In genomic region chr7:100582650-100583049, GRCh38 we compare ENCODE assay signal across 13 cellular contexts. TPM values are rescaled to one million over a fixed set of nuclear protein-coding genes. Genes with fewer than 3 reads are reported as not detected.
A peak's percentile ranks its signal among the peaks of the same experiment; 100 is the strongest.
DNase-seq lines count a peak whose midpoint lies in the region; ATAC-seq, FAIRE-seq and TF ChIP-seq lines count a peak whose summit lies in the region.
"Had no signal": no experiment of that assay in that cellular context is flagged by ENCODE, and none has a peak within 500 bp of the region (broad histone marks: within the 10 kb centered on the region; RNA-seq: fewer than 3 reads in every experiment).

No MANE protein-coding gene starts in this region.

- SMC1A ChIA-PET in GM12878 (lab: Charles Lee; ENCODE audit: uncharacterized antibody, unreplicated experiment) = interaction anchor here (1.0 to 4.6 kb wide), 3 partner anchors 17 to 108 kb away, joined by 3 to 19 read pairs (median 4); no protein-coding TSS in a partner anchor

- H3K4me3 ChIP-seq in left ventricle myocardium inferior = peak overlapping the region; percentile 100
- peak overlapping the region; percentile 83; the same call in 1 of the 2 replicates for H3K4me3 ChIP-seq in GM12878
- no peak overlapping the region for H3K4me3 ChIP-seq in mucosa of stomach (ENCODE audit: low read length)
- peak overlapping the region in 2 of 4 donors; percentile 85 to 87 for H3K4me3 ChIP-seq in upper lobe of left lung

- TF ChIP-seq CTCF in left ventricle myocardium inferior (IDR thresholded peaks at IDR 0.05; ENCODE audit: borderline replicate concordance) = no peak
- no peak for TF ChIP-seq CTCF in GM12878 (IDR thresholded peaks at IDR 0.05 in 2 of 3, conservative IDR thresholded peaks at IDR 0.05 in 1 of 3; ENCODE audit: control insufficient read depth in 2 of 3, extremely low read depth in 1 of 3, insufficient read depth in 1 of 3, low read depth in 3 of 3, low read length in 3 of 3)
- no peak for TF ChIP-seq CTCF in upper lobe of left lung (IDR thresholded peaks at IDR 0.05)

- peak overlapping the region; percentile 98 for H3K4me2 ChIP-seq in GM12878 (ENCODE audit: control insufficient read depth, insufficient read depth)

- no peak for TF ChIP-seq POLR2A in GM12878 (IDR thresholded peaks at IDR 0.05; ENCODE audit: low read depth, low read length)
- TF ChIP-seq POLR2A in upper lobe of left lung (IDR thresholded peaks at IDR 0.05) = no peak

- H2AFZ ChIP-seq in GM12878 (ENCODE audit: control insufficient read depth, low read depth, low read length) = no peak overlapping the region

- FAIRE-seq in GM12878 (lab: Jason Lieb, UNC) = no peak

- H3K79me2 ChIP-seq in GM12878 (ENCODE audit: control insufficient read depth, insufficient read depth, low read length) = peaks cover 32% of the 10 kb centered on the region

- H3K9me3 ChIP-seq in left ventricle myocardium inferior (replicated peaks) (no peaks in the 10 kb centered on the region), GM12878 (replicated peaks; ENCODE audit: control insufficient read depth, insufficient read depth, low read length) (no peaks in the 10 kb centered on the region), mucosa of stomach (ENCODE audit: control insufficient read depth, low read length) (no peaks in the 10 kb centered on the region), upper lobe of left lung (no peaks in the 10 kb centered on the region)

- H3K27ac ChIP-seq in left ventricle myocardium inferior (replicated peaks) (peak overlapping the region; percentile 98), GM12878 (ENCODE audit: control insufficient read depth, insufficient read depth) (peak overlapping the region; percentile 90; the same call in 1 of the 2 replicates), upper lobe of left lung (peak overlapping the region; percentile 96 to 100 (median 98))

- H3K27me3 ChIP-seq in left ventricle myocardium inferior (ENCODE audit: low read depth) (no peaks in the 10 kb centered on the region), GM12878 (replicated peaks in 1 of 2; ENCODE audit: control insufficient read depth in 2 of 2, insufficient read depth in 2 of 2, low read length in 1 of 2) (no peaks in the 10 kb centered on the region), mucosa of stomach (ENCODE audit: control insufficient read depth, insufficient read depth, low read length) (no peaks in the 10 kb centered on the region), upper lobe of left lung (no peaks in the 10 kb centered on the region)

- ATAC-seq in Right ventricle myocardium superior (ENCODE audit: poor library complexity) = no peak
- no peak for ATAC-seq in GM12878
- no peak for ATAC-seq in upper lobe of left lung (ENCODE audit: low FRiP score in 2 of 2)
- no peak for ATAC-seq in HG03432 (IDR thresholded peaks at IDR 0.05; ENCODE audit: unreplicated experiment)
- ATAC-seq: left lobe of liver had no signal

- in situ Hi-C loops in GM12878 (cut with MboI) = no loop called here

- no peak for TF ChIP-seq EP300 in GM12878 (IDR thresholded peaks at IDR 0.05; ENCODE audit: borderline replicate concordance in 1 of 2, control insufficient read depth in 1 of 2, low read depth in 2 of 2, low read length in 2 of 2)
- TF ChIP-seq EP300 in upper lobe of left lung (IDR thresholded peaks at IDR 0.05) = no peak

- POLR2A ChIA-PET in GM12878 (lab: Charles Lee) = interaction anchor here (2.0 to 4.3 kb wide), 2 partner anchors 19 to 35 kb away, joined by 5 to 47 read pairs; no protein-coding TSS in a partner anchor

- WGBS in GM12878 (ENCODE audit: insufficient coverage, insufficient replicate concordance, low lambda C conversion rate, missing lambda C conversion rate) = 90% methylated on average over 10 of the region's 11 CpGs
- 54 to 55% methylated on average over 11 of the region's 11 CpGs for WGBS in upper lobe of left lung, 2 donors

- DNase-seq in left ventricle myocardium inferior = no peak
- no peak for DNase-seq in Right ventricle myocardium superior
- DNase-seq in GM12878 (ENCODE audit: low read depth, low spot score) = no peak
- no peak for DNase-seq in upper lobe of left lung
- no peak for DNase-seq in NCI-H524 treated with DMSO at 0.1 percent for 48 hours (lab: John Stamatoyannopoulos, UW)
- DNase-seq in dermis blood vessel endothelial cell = no peak
- DNase-seq: activated CD8-positive, alpha-beta memory T cell treated with anti-CD3 and anti-CD28 coated beads for 24 hours; COR-L47; NCI-H1694 treated with DMSO at 0.1 percent for 48 hours; RPMI8226 had no signal

- no TSS peak for BruUV-seq in GM12878 (replicated peaks; lab: Mats Ljungman, UMichigan)

- H3K36me3 ChIP-seq in left ventricle myocardium inferior = peaks cover 46% of the 10 kb centered on the region
- peaks cover 10 to 11% of the 10 kb centered on the region in 2 experiments for H3K36me3 ChIP-seq in GM12878 (ENCODE audit: control insufficient read depth in 2 of 2, insufficient read depth in 2 of 2, low read length in 1 of 2)
- H3K36me3 ChIP-seq in mucosa of stomach (ENCODE audit: control insufficient read depth, insufficient read depth, low read length) = peaks cover 36% of the 10 kb centered on the region
- peaks cover 28 to 49% (median 45%) of the 10 kb centered on the region in 4 donors for H3K36me3 ChIP-seq in upper lobe of left lung

- TF ChIP-seq RAD21 in GM12878 (IDR thresholded peaks at IDR 0.05; ENCODE audit: insufficient read depth, low read depth, low read length) = no peak

- H3K9ac ChIP-seq in GM12878 (ENCODE audit: control insufficient read depth, insufficient read depth, low read length) (peak overlapping the region; percentile 85; the same call in 1 of the 2 replicates), mucosa of stomach (ENCODE audit: low read length) (peak overlapping the region; percentile 49)

- intact Hi-C loops in left ventricle myocardium inferior (cut with micrococcal nuclease) (loop anchor here (10.0 kb wide), 1 partner anchor 112 kb away; the partner anchor contains the start of gene GIGYF1), Right ventricle myocardium superior (cut with DNase I) (no loop called here), GM12878 (cut with micrococcal nuclease; ENCODE audit: unreplicated experiment) (no loop called here)

- no peaks in the 10 kb centered on the region for H4K20me1 ChIP-seq in GM12878 (ENCODE audit: control insufficient read depth, insufficient read depth)

- peaks cover 55% of the 10 kb centered on the region for H3K4me1 ChIP-seq in left ventricle myocardium inferior
- H3K4me1 ChIP-seq in GM12878 (ENCODE audit: control insufficient read depth, insufficient read depth, low read length) = peaks cover 24% of the 10 kb centered on the region
- peaks cover 39% of the 10 kb centered on the region for H3K4me1 ChIP-seq in mucosa of stomach (ENCODE audit: control insufficient read depth, insufficient read depth, low read length)
- H3K4me1 ChIP-seq in upper lobe of left lung = peaks cover 34 to 59% (median 45%) of the 10 kb centered on the region in 4 donors

- RAD21 ChIA-PET in GM12878 (lab: Charles Lee; ENCODE audit: unreplicated experiment) = interaction anchor here (1.1 to 4.2 kb wide), 3 partner anchors 18 to 113 kb away, joined by 3 to 21 read pairs (median 15); no protein-coding TSS in a partner anchor

- CTCF ChIA-PET in GM12878 (lab: Yijun Ruan, JAX) = interaction anchor here (2.9 to 11.6 kb wide), 3 partner anchors 19 to 123 kb away, joined by 14 to 190 read pairs (median 41); partner anchors contain the start of genes GIGYF1 and POP7

RNA-seq across cellular contexts. Expression of gene LRCH4, which starts 3.3 kb away (rescaled TPM):
- total RNA-seq in left ventricle myocardium inferior (26.6 TPM), Right ventricle myocardium superior (22.8 TPM), GM12878 (2014; rRNA removed) (38.1 and 41.9 TPM in 2 replicates), GM12878 (2014; rRNA removed; fragmentation: Illumina TruSeq; extraction: Trizol) (10.9 and 11.9 TPM in 2 replicates), GM12878 (2021) (82.6 and 96.7 TPM in 2 replicates), upper lobe of left lung (100 to 1,000 TPM in 5 of 6 donors, 10 to 100 TPM in 1; 88.5 to 493 (median 121) TPM), dermis blood vessel endothelial cell (12.1 and 20.3 TPM in 2 replicates)
- total RNA-seq in GM12878 (2013; cell fraction: nucleolus; rRNA removed) = 63.4 and 80.4 TPM in 2 replicates
- polyA plus RNA-seq in GM12878 (2011; ENCODE audit: low read depth) = 11.7 TPM
- polyA plus RNA-seq in GM12878 (2011; rRNA removed) (7.6 and 15.4 TPM in 2 replicates), GM12878 (2014; fragmentation: Illumina TruSeq; extraction: Trizol) (2.7 and 10.8 TPM in 2 replicates), GM12878 (2014; fragmentation: Nextera tagmentation; extraction: Ambion mirVana) (1 to 10 TPM in 1 of 2 experiments, under 1 TPM in 1; 0.58 to 1.7 TPM), GM12878 (2014; rRNA removed) (68.0 and 84.2 TPM in 2 replicates), GM12878 (2016; fragmentation: Nextera tagmentation; extraction: Ambion mirVana) (10 to 100 TPM; 41.4 to 64.0 TPM)
- polyA plus RNA-seq in GM12878 (2011; cell fraction: cytosol; rRNA removed) = 17.3 and 25.9 TPM in 2 replicates
- polyA plus RNA-seq in GM12878 (2011; cell fraction: nucleus; rRNA removed) = 141 and 178 TPM in 2 replicates
- polyA plus RNA-seq in GM12878 (2012) = 29.9 and 33.1 TPM in 2 replicates
- polyA minus RNA-seq in GM12878 (2011; rRNA and poly(A)+ RNA removed) = 9.2 and 21.5 TPM in 2 replicates
- 10.2 and 24.1 TPM in 2 replicates for polyA minus RNA-seq in GM12878 (2011; cell fraction: cytosol; rRNA and poly(A)+ RNA removed)
- polyA minus RNA-seq in GM12878 (2011; cell fraction: nucleus; rRNA and poly(A)+ RNA removed) = 31.4 and 55.1 TPM in 2 replicates

RNA-seq across cellular contexts. Expression of gene FBXO24, which starts 3.5 kb away (rescaled TPM):
- 0.25 TPM for total RNA-seq in left ventricle myocardium inferior
- total RNA-seq in Right ventricle myocardium superior = 0.35 TPM
- 1.7 and 2.4 TPM in 2 replicates for total RNA-seq in GM12878 (2013; cell fraction: nucleolus; rRNA removed)
- total RNA-seq in GM12878 (2014; rRNA removed) = 0.11 and 0.16 TPM in 2 replicates
- total RNA-seq in GM12878 (2014; rRNA removed; fragmentation: Illumina TruSeq; extraction: Trizol) = 0.23 and 0.31 TPM in 2 replicates
- not detected in 2 replicates for total RNA-seq in GM12878 (2021)
- not detected for polyA plus RNA-seq in GM12878 (2011; ENCODE audit: low read depth)
- polyA plus RNA-seq in GM12878 (2011; rRNA removed) = 0.78 and 0.96 TPM in 2 replicates
- polyA plus RNA-seq in GM12878 (2011; cell fraction: cytosol; rRNA removed) = 0.74 and 0.88 TPM in 2 replicates
- 2.2 and 2.8 TPM in 2 replicates for polyA plus RNA-seq in GM12878 (2011; cell fraction: nucleus; rRNA removed)
- polyA plus RNA-seq in GM12878 (2012) = 0.09 and 0.48 TPM in 2 replicates
- 0.24 TPM in 1 of 2 replicates, not detected in the other for polyA plus RNA-seq in GM12878 (2014; fragmentation: Illumina TruSeq; extraction: Trizol)
- polyA plus RNA-seq in GM12878 (2014; fragmentation: Nextera tagmentation; extraction: Ambion mirVana) = not detected
- polyA plus RNA-seq in GM12878 (2014; rRNA removed) = 0.30 and 0.60 TPM in 2 replicates
- under 1 TPM in 1 of 2 experiments, not detected in 1; 0.19 TPM for polyA plus RNA-seq in GM12878 (2016; fragmentation: Nextera tagmentation; extraction: Ambion mirVana)
- polyA minus RNA-seq in GM12878 (2011; rRNA and poly(A)+ RNA removed) = 1.2 and 2.0 TPM in 2 replicates
- polyA minus RNA-seq in GM12878 (2011; cell fraction: cytosol; rRNA and poly(A)+ RNA removed) = not detected in 2 replicates
- 0.73 and 1.2 TPM in 2 replicates for polyA minus RNA-seq in GM12878 (2011; cell fraction: nucleus; rRNA and poly(A)+ RNA removed)
- total RNA-seq in upper lobe of left lung = 1 to 10 TPM in 1 of 6 donors, under 1 TPM in 2, not detected in 3; 0.63 to 4.2 (median 0.77) TPM
- total RNA-seq in dermis blood vessel endothelial cell = 0.60 TPM in 1 of 2 replicates, not detected in the other

RNA-seq across cellular contexts. Expression of gene SAP25, which starts 8.9 kb away (rescaled TPM):
- total RNA-seq in left ventricle myocardium inferior = 1.1 TPM
- 0.54 TPM for total RNA-seq in Right ventricle myocardium superior
- 2.1 TPM in 1 of 2 replicates, not detected in the other for total RNA-seq in GM12878 (2013; cell fraction: nucleolus; rRNA removed)
- 1.8 and 1.9 TPM in 2 replicates for total RNA-seq in GM12878 (2014; rRNA removed)
- 0.18 and 0.83 TPM in 2 replicates for total RNA-seq in GM12878 (2014; rRNA removed; fragmentation: Illumina TruSeq; extraction: Trizol)
- total RNA-seq in GM12878 (2021) = 7.0 and 8.3 TPM in 2 replicates
- polyA plus RNA-seq in GM12878 (2011; ENCODE audit: low read depth) = 4.0 TPM
- 0.19 and 0.60 TPM in 2 replicates for polyA plus RNA-seq in GM12878 (2011; rRNA removed)
- 0.81 and 1.7 TPM in 2 replicates for polyA plus RNA-seq in GM12878 (2011; cell fraction: cytosol; rRNA removed)
- polyA plus RNA-seq in GM12878 (2011; cell fraction: nucleus; rRNA removed) = 21.7 and 26.8 TPM in 2 replicates
- 5.1 and 6.3 TPM in 2 replicates for polyA plus RNA-seq in GM12878 (2012)
- polyA plus RNA-seq in GM12878 (2014; fragmentation: Illumina TruSeq; extraction: Trizol) = 0.15 TPM in 1 of 2 replicates, not detected in the other
- 1 to 10 TPM in 1 of 2 experiments, under 1 TPM in 1; 0.14 to 1.1 TPM for polyA plus RNA-seq in GM12878 (2014; fragmentation: Nextera tagmentation; extraction: Ambion mirVana)
- 8.6 and 12.5 TPM in 2 replicates for polyA plus RNA-seq in GM12878 (2014; rRNA removed)
- 1 to 10 TPM; 1.1 to 2.8 TPM for polyA plus RNA-seq in GM12878 (2016; fragmentation: Nextera tagmentation; extraction: Ambion mirVana)
- polyA minus RNA-seq in GM12878 (2011; rRNA and poly(A)+ RNA removed) = not detected in 2 replicates
- not detected in 2 replicates for polyA minus RNA-seq in GM12878 (2011; cell fraction: cytosol; rRNA and poly(A)+ RNA removed)
- 1.5 and 3.0 TPM in 2 replicates for polyA minus RNA-seq in GM12878 (2011; cell fraction: nucleus; rRNA and poly(A)+ RNA removed)
- 10 to 100 TPM in 3 of 6 donors, 1 to 10 TPM in 3; 1.2 to 18.9 (median 12.7) TPM for total RNA-seq in upper lobe of left lung
- not detected in 2 replicates for total RNA-seq in dermis blood vessel endothelial cell

RNA-seq across cellular contexts. Expression of gene PCOLCE, which starts 19.5 kb away (rescaled TPM):
- 40.8 TPM for total RNA-seq in left ventricle myocardium inferior
- total RNA-seq in Right ventricle myocardium superior = 42.2 TPM
- 1.6 TPM in 1 of 2 replicates, not detected in the other for total RNA-seq in GM12878 (2013; cell fraction: nucleolus; rRNA removed)
- total RNA-seq in GM12878 (2014; rRNA removed) = 0.85 and 0.87 TPM in 2 replicates
- 0.32 and 0.40 TPM in 2 replicates for total RNA-seq in GM12878 (2014; rRNA removed; fragmentation: Illumina TruSeq; extraction: Trizol)
- 2.5 and 3.4 TPM in 2 replicates for total RNA-seq in GM12878 (2021)
- polyA plus RNA-seq in GM12878 (2011; ENCODE audit: low read depth) = 1.1 TPM
- 0.56 and 0.88 TPM in 2 replicates for polyA plus RNA-seq in GM12878 (2011; rRNA removed)
- 1.1 and 1.4 TPM in 2 replicates for polyA plus RNA-seq in GM12878 (2011; cell fraction: cytosol; rRNA removed)
- 8.6 and 9.6 TPM in 2 replicates for polyA plus RNA-seq in GM12878 (2011; cell fraction: nucleus; rRNA removed)
- 4.3 and 5.7 TPM in 2 replicates for polyA plus RNA-seq in GM12878 (2012)
- 0.57 and 1.0 TPM in 2 replicates for polyA plus RNA-seq in GM12878 (2014; fragmentation: Illumina TruSeq; extraction: Trizol)
- under 1 TPM; 0.27 to 0.45 TPM for polyA plus RNA-seq in GM12878 (2014; fragmentation: Nextera tagmentation; extraction: Ambion mirVana)
- polyA plus RNA-seq in GM12878 (2014; rRNA removed) = 2.2 and 2.9 TPM in 2 replicates
- polyA plus RNA-seq in GM12878 (2016; fragmentation: Nextera tagmentation; extraction: Ambion mirVana) = 1 to 10 TPM; 1.8 to 2.7 TPM
- polyA minus RNA-seq in GM12878 (2011; rRNA and poly(A)+ RNA removed) = 0.36 TPM in 1 of 2 replicates, not detected in the other
- polyA minus RNA-seq in GM12878 (2011; cell fraction: cytosol; rRNA and poly(A)+ RNA removed) = not detected in 2 replicates
- 1.8 and 2.7 TPM in 2 replicates for polyA minus RNA-seq in GM12878 (2011; cell fraction: nucleus; rRNA and poly(A)+ RNA removed)
- 100 to 1,000 TPM in 2 of 6 donors, 10 to 100 TPM in 4; 15.2 to 115 (median 47.3) TPM for total RNA-seq in upper lobe of left lung
- 0.51 and 0.56 TPM in 2 replicates for total RNA-seq in dermis blood vessel endothelial cell

RNA-seq across cellular contexts. Expression of gene MOSPD3, which starts 29.7 kb away (rescaled TPM):
- total RNA-seq in left ventricle myocardium inferior (10.2 TPM), Right ventricle myocardium superior (9.3 TPM), GM12878 (2014; rRNA removed) (4.4 and 6.7 TPM in 2 replicates), GM12878 (2014; rRNA removed; fragmentation: Illumina TruSeq; extraction: Trizol) (1.8 and 2.6 TPM in 2 replicates), GM12878 (2021) (7.7 and 7.8 TPM in 2 replicates), upper lobe of left lung (10 to 100 TPM in 5 of 6 donors, 1 to 10 TPM in 1; 9.9 to 25.8 (median 16.0) TPM), dermis blood vessel endothelial cell (4.9 and 10.3 TPM in 2 replicates)
- 2.1 and 2.3 TPM in 2 replicates for total RNA-seq in GM12878 (2013; cell fraction: nucleolus; rRNA removed)
- 4.1 TPM for polyA plus RNA-seq in GM12878 (2011; ENCODE audit: low read depth)
- polyA plus RNA-seq in GM12878 (2011; rRNA removed) (0.71 and 1.7 TPM in 2 replicates), GM12878 (2014; fragmentation: Illumina TruSeq; extraction: Trizol) (1.2 and 2.9 TPM in 2 replicates), GM12878 (2014; fragmentation: Nextera tagmentation; extraction: Ambion mirVana) (1 to 10 TPM in 1 of 2 experiments, under 1 TPM in 1; 0.61 to 1.2 TPM), GM12878 (2014; rRNA removed) (5.3 and 9.0 TPM in 2 replicates), GM12878 (2016; fragmentation: Nextera tagmentation; extraction: Ambion mirVana) (10 to 100 TPM in 1 of 2 experiments, 1 to 10 TPM in 1; 9.3 to 13.6 TPM)
- 2.7 and 3.3 TPM in 2 replicates for polyA plus RNA-seq in GM12878 (2011; cell fraction: cytosol; rRNA removed)
- polyA plus RNA-seq in GM12878 (2011; cell fraction: nucleus; rRNA removed) = 8.5 and 8.7 TPM in 2 replicates
- polyA plus RNA-seq in GM12878 (2012) = 11.0 and 11.9 TPM in 2 replicates
- 0.29 and 2.3 TPM in 2 replicates for polyA minus RNA-seq in GM12878 (2011; rRNA and poly(A)+ RNA removed)
- 1.4 and 2.8 TPM in 2 replicates for polyA minus RNA-seq in GM12878 (2011; cell fraction: cytosol; rRNA and poly(A)+ RNA removed)
- polyA minus RNA-seq in GM12878 (2011; cell fraction: nucleus; rRNA and poly(A)+ RNA removed) = 2.3 and 3.0 TPM in 2 replicates
